In genomic region chr1:46489169-46489637, GRCh38 we compare ENCODE assay signal across 8 cellular contexts. TPM values are rescaled to one million over a fixed set of nuclear protein-coding genes. Genes with fewer than 3 reads are reported as not detected.
DNase-seq lines count a peak whose midpoint lies in the region; TF ChIP-seq lines count a peak whose summit lies in the region.

No MANE protein-coding gene starts in this region.

- intact Hi-C loops in activated CD4-positive, alpha-beta memory T cell treated with anti-CD3 and anti-CD28 coated beads for 36 hours (cut with micrococcal nuclease), result loop anchor here (2.0 kb wide), 1 partner anchor 46 kb away; no protein-coding TSS in a partner anchor

- WGBS in hepatocyte (ENCODE audit: low lambda C conversion rate, missing lambda C conversion rate), result 2% methylated on average over 30 of the region's 35 CpGs

- H3K27ac ChIP-seq in hepatocyte, result no peak overlapping the region

- H3K4me2 ChIP-seq in hepatocyte, result peak overlapping the region; percentile 87

- H3K9me3 ChIP-seq in hepatocyte (ENCODE audit: low read depth), result no peaks in the 10 kb centered on the region

- peak; percentile 47 for DNase-seq in HT-29 (ENCODE audit: low spot score)
- DNase-seq in activated CD4-positive, alpha-beta memory T cell treated with anti-CD3 and anti-CD28 coated beads for 36 hours, result peak; percentile 60
- DNase-seq in hepatocyte (ENCODE audit: low spot score), result peak; percentile 34
- peak; percentile 33 for DNase-seq in stimulated activated CD4-positive, alpha-beta T cell treated with anti-CD3 and anti-CD28 coated beads, Interleukin-4, amount 100 ng/mL, for 24 hours
- no peak for DNase-seq in NCI-H1694 (lab: John Stamatoyannopoulos, UW)
- DNase-seq in NCI-H1048 (lab: John Stamatoyannopoulos, UW), result no peak
- DNase-seq in NCI-H82 treated with DMSO at 0.1 percent for 48 hours (lab: John Stamatoyannopoulos, UW; ENCODE audit: unreplicated experiment), result no peak
- no peak for DNase-seq in NCI-H187 treated with DMSO at 0.1 percent for 48 hours (lab: John Stamatoyannopoulos, UW)

- H3K36me3 Mint-ChIP-seq in activated CD4-positive, alpha-beta memory T cell treated with anti-CD3 and anti-CD28 coated beads for 36 hours, result no peaks in the 10 kb centered on the region

- POLR2A ChIA-PET in activated CD4-positive, alpha-beta memory T cell treated with anti-CD3 and anti-CD28 coated beads for 36 hours (lab: Charles Lee), result no interaction called here

- H3K4me1 ChIP-seq in hepatocyte (ENCODE audit: insufficient read depth), result peaks cover 16% of the 10 kb centered on the region

- H3K9me2 ChIP-seq in hepatocyte (replicated peaks; ENCODE audit: insufficient read depth), result no peaks in the 10 kb centered on the region

- H3K79me2 ChIP-seq in hepatocyte, result no peaks in the 10 kb centered on the region

- no peak for TF ChIP-seq CTCF in hepatocyte (IDR thresholded peaks at IDR 0.05; ENCODE audit: poor library complexity)

- H3K27ac Mint-ChIP-seq in activated CD4-positive, alpha-beta memory T cell treated with anti-CD3 and anti-CD28 coated beads for 36 hours, result no peak overlapping the region

- H3K27me3 ChIP-seq in hepatocyte, result peaks cover 98% of the 10 kb centered on the region

- H3K27me3 Mint-ChIP-seq in activated CD4-positive, alpha-beta memory T cell treated with anti-CD3 and anti-CD28 coated beads for 36 hours, result peaks cover 81% of the 10 kb centered on the region

- no peaks in the 10 kb centered on the region for H3K36me3 ChIP-seq in hepatocyte (replicated peaks; ENCODE audit: insufficient read depth, low read depth)

- peak overlapping the region; percentile 14 for H2AFZ ChIP-seq in hepatocyte

- H4K20me1 ChIP-seq in hepatocyte (ENCODE audit: insufficient read depth, poor library complexity, severe bottlenecking), result no peaks in the 10 kb centered on the region

- peak overlapping the region; percentile 67 for H3K4me3 Mint-ChIP-seq in activated CD4-positive, alpha-beta memory T cell treated with anti-CD3 and anti-CD28 coated beads for 36 hours

- no peak overlapping the region for H3K4me3 ChIP-seq in hepatocyte

- H3K4me1 Mint-ChIP-seq in activated CD4-positive, alpha-beta memory T cell treated with anti-CD3 and anti-CD28 coated beads for 36 hours (ENCODE audit: low read depth), result peaks cover 33% of the 10 kb centered on the region

- CTCF ChIA-PET in activated CD4-positive, alpha-beta memory T cell treated with anti-CD3 and anti-CD28 coated beads for 36 hours (lab: Charles Lee), result interaction anchor here (2.0 to 5.3 kb wide), 4 partner anchors 37 to 43 kb away, joined by 6 to 23 read pairs (median 14); no protein-coding TSS in a partner anchor

- H3K9me3 Mint-ChIP-seq in activated CD4-positive, alpha-beta memory T cell treated with anti-CD3 and anti-CD28 coated beads for 36 hours, result no peaks in the 10 kb centered on the region

RNA-seq across cellular contexts. Expression of gene DMBX1, which starts 0.4 kb away (rescaled TPM):
- 3.0 and 3.1 TPM in 2 replicates for total RNA-seq in HT-29 (2014; rRNA removed; shearing (Covaris generic))
- total RNA-seq in activated CD4-positive, alpha-beta memory T cell treated with anti-CD3 and anti-CD28 coated beads for 36 hours, result under 1 TPM; 0.10 to 0.12 TPM
- total RNA-seq in hepatocyte, result not detected in 2 replicates
- 0.32 TPM in 1 of 2 replicates, not detected in the other for polyA plus RNA-seq in hepatocyte

Comparison
In these comparisons a context has a peak if more than half of its experiments do, and no peak if none do; other contexts are left out.
1. DNase-seq: peak in HT-29 (single experiment), activated CD4-positive, alpha-beta memory T cell treated with anti-CD3 and anti-CD28 coated beads for 36 hours (single experiment), hepatocyte (single experiment) and stimulated activated CD4-positive, alpha-beta T cell treated with anti-CD3 and anti-CD28 coated beads, Interleukin-4, amount 100 ng/mL, for 24 hours (single experiment); none in NCI-H1694 (single experiment), NCI-H1048 (single experiment), NCI-H82 treated with DMSO at 0.1 percent for 48 hours (single experiment) and NCI-H187 treated with DMSO at 0.1 percent for 48 hours (single experiment).